Comparison of ENCODE assay signal across 10 cellular contexts in genomic region chrX:101417190-101417589, GRCh38. TPM values are rescaled to one million over a fixed set of nuclear protein-coding genes. Genes with fewer than 3 reads are reported as not detected.
DNase-seq lines count a peak whose midpoint lies in the region; TF ChIP-seq lines count a peak whose summit lies in the region.
"Had no signal": no experiment of that assay in that cellular context is flagged by ENCODE, and none has a peak within 500 bp of the region (broad histone marks: within the 10 kb centered on the region; RNA-seq: fewer than 3 reads in every experiment).

No MANE protein-coding gene starts in this region.

- H3K4me1 Mint-ChIP-seq in activated CD4-positive, alpha-beta memory T cell treated with anti-CD3 and anti-CD28 coated beads, Interleukin-2, amount 10 ng/mL, durations not matched to agents 7 days and 5 days, result peaks cover 48% of the 10 kb centered on the region

- POLR2A ChIA-PET in activated CD4-positive, alpha-beta memory T cell treated with anti-CD3 and anti-CD28 coated beads, Interleukin-2, amount 10 ng/mL, durations not matched to agents 7 days and 5 days (lab: Charles Lee), result interaction anchor here (1.4 to 2.3 kb wide), 3 partner anchors 13 to 588 kb away, joined by 3 to 10 read pairs (median 5); partner anchors contain the start of gene RPL36A

- peak overlapping the region; percentile 78 for H3K4me2 ChIP-seq in hepatocyte

- no peak overlapping the region for H3K9ac ChIP-seq in HUES48 (ENCODE audit: low read depth, low read length)

- peaks cover 14% of the 10 kb centered on the region for H3K36me3 Mint-ChIP-seq in activated CD4-positive, alpha-beta memory T cell treated with anti-CD3 and anti-CD28 coated beads, Interleukin-2, amount 10 ng/mL, durations not matched to agents 7 days and 5 days (ENCODE audit: low read depth)

- WGBS in hepatocyte (ENCODE audit: low lambda C conversion rate, missing lambda C conversion rate), result 58% methylated on average over 4 of the region's 4 CpGs
- WGBS in spleen, 5 donors, result 66 to 81% (median 71%) methylated on average over 4 of the region's 4 CpGs

- H3K9me2 ChIP-seq in hepatocyte (replicated peaks; ENCODE audit: insufficient read depth), result no peaks in the 10 kb centered on the region

- no peaks in the 10 kb centered on the region for H3K27me3 Mint-ChIP-seq in activated CD4-positive, alpha-beta memory T cell treated with anti-CD3 and anti-CD28 coated beads, Interleukin-2, amount 10 ng/mL, durations not matched to agents 7 days and 5 days

- no peaks in the 10 kb centered on the region for H3K27me3 ChIP-seq in HUES48 (ENCODE audit: control insufficient read depth, insufficient read depth, low read length)
- no peaks in the 10 kb centered on the region for H3K27me3 ChIP-seq in hepatocyte
- peaks cover 0 to 7% (median 0%) of the 10 kb centered on the region in 7 donors for H3K27me3 ChIP-seq in spleen (replicated peaks in 1 of 7)

- no peak overlapping the region for H2AFZ ChIP-seq in hepatocyte

- no peak overlapping the region for H3K27ac Mint-ChIP-seq in activated CD4-positive, alpha-beta memory T cell treated with anti-CD3 and anti-CD28 coated beads, Interleukin-2, amount 10 ng/mL, durations not matched to agents 7 days and 5 days

- H3K27ac ChIP-seq in HUES48 (ENCODE audit: low read depth, low read length) (no peak overlapping the region), hepatocyte (peak overlapping the region; percentile 97), spleen (peak overlapping the region in 6 of 8 donors; percentile 64 to 94 (median 90))

- H3K4me3 Mint-ChIP-seq in activated CD4-positive, alpha-beta memory T cell treated with anti-CD3 and anti-CD28 coated beads, Interleukin-2, amount 10 ng/mL, durations not matched to agents 7 days and 5 days, result peak overlapping the region; percentile 81

- peaks cover 22% of the 10 kb centered on the region for H3K36me3 ChIP-seq in HUES48 (ENCODE audit: control insufficient read depth, insufficient read depth, low read length)
- no peaks in the 10 kb centered on the region for H3K36me3 ChIP-seq in hepatocyte (replicated peaks; ENCODE audit: insufficient read depth, low read depth)
- H3K36me3 ChIP-seq in spleen, result peaks cover 0 to 30% (median 7%) of the 10 kb centered on the region in 6 donors

- intact Hi-C loops in spleen (cut with DNase I; ENCODE audit: low total_unique reads), result loop anchor here (5.0 kb wide), 1 partner anchor 380 kb away; no protein-coding TSS in a partner anchor

- TF ChIP-seq CTCF in hepatocyte (IDR thresholded peaks at IDR 0.05; ENCODE audit: poor library complexity), result no peak
- TF ChIP-seq CTCF in spleen (IDR thresholded peaks at IDR 0.05 in 8 of 11, conservative IDR thresholded peaks at IDR 0.05 in 3 of 11), result no peak

- H3K9me3 Mint-ChIP-seq in activated CD4-positive, alpha-beta memory T cell treated with anti-CD3 and anti-CD28 coated beads, Interleukin-2, amount 10 ng/mL, durations not matched to agents 7 days and 5 days, result no peaks in the 10 kb centered on the region

- H3K79me2 ChIP-seq in hepatocyte, result peaks cover 11% of the 10 kb centered on the region

- no peak for DNase-seq in activated CD4-positive, alpha-beta memory T cell treated with anti-CD3 and anti-CD28 coated beads, Interleukin-2, amount 10 ng/mL, durations not matched to agents 7 days and 5 days
- DNase-seq in hepatocyte (ENCODE audit: low spot score) (no peak), spleen (no peak), NCI-H146 treated with DMSO at 0.1 percent for 48 hours (lab: John Stamatoyannopoulos, UW; ENCODE audit: unreplicated experiment) (no peak), NCI-H2029 treated with DMSO at 0.1 percent for 48 hours (lab: John Stamatoyannopoulos, UW) (no peak), NCI-H446 (lab: John Stamatoyannopoulos, UW) (no peak)
- DNase-seq: NCI-H2227 treated with DMSO at 0.1 percent for 48 hours; stimulated activated CD4-positive, alpha-beta T cell treated with anti-CD3 and anti-CD28 coated beads, Interleukin-2, amount 100 ng/mL, for 48 hours had no signal

- peak in 1 of 3 donors; percentile 22 for TF ChIP-seq POLR2A in spleen (IDR thresholded peaks at IDR 0.05)

- H4K20me1 ChIP-seq in hepatocyte (ENCODE audit: insufficient read depth, poor library complexity, severe bottlenecking), result no peaks in the 10 kb centered on the region

- H3K9me3 ChIP-seq in HUES48 (ENCODE audit: control insufficient read depth, insufficient read depth, low read length) (peaks cover 26% of the 10 kb centered on the region), hepatocyte (ENCODE audit: low read depth) (no peaks in the 10 kb centered on the region), spleen (no peaks in the 10 kb centered on the region)

- H3K4me3 ChIP-seq in HUES48 (ENCODE audit: low read depth, low read length) (peak overlapping the region; percentile 71; the same call in 1 of the 2 replicates), hepatocyte (no peak overlapping the region), spleen (peak overlapping the region in 1 of 8 donors; percentile 73)

- 0 out of 2 replicates have a peak, but pooled peaks cover 5% of the 10 kb centered on the region for H3K4me1 ChIP-seq in HUES48 (ENCODE audit: control insufficient read depth, insufficient read depth, low read length)
- peaks cover 11% of the 10 kb centered on the region for H3K4me1 ChIP-seq in hepatocyte (ENCODE audit: insufficient read depth)
- H3K4me1 ChIP-seq in spleen, result peaks cover 3 to 54% (median 15%) of the 10 kb centered on the region in 6 donors

- CTCF ChIA-PET in activated CD4-positive, alpha-beta memory T cell treated with anti-CD3 and anti-CD28 coated beads, Interleukin-2, amount 10 ng/mL, durations not matched to agents 7 days and 5 days (lab: Charles Lee), result interaction anchor here (0.8 to 1.8 kb wide), 4 partner anchors 12 to 341 kb away, joined by 3 to 5 read pairs (median 4); partner anchors contain the start of gene RPL36A

RNA-seq across cellular contexts. Expression of gene HNRNPH2, which starts 9.2 kb away (rescaled TPM):
- 10 to 100 TPM; 46.2 TPM for total RNA-seq in activated CD4-positive, alpha-beta memory T cell treated with anti-CD3 and anti-CD28 coated beads, Interleukin-2, amount 10 ng/mL, durations not matched to agents 7 days and 5 days
- total RNA-seq in hepatocyte (74.4 and 76.0 TPM in 2 replicates), spleen (10 to 100 TPM; 42.9 to 74.1 (median 67.0) TPM)
- polyA plus RNA-seq in hepatocyte (103 and 112 TPM in 2 replicates), spleen (10 to 100 TPM; 34.1 to 55.3 (median 45.3) TPM)

RNA-seq across cellular contexts. Expression of gene GLA, which starts 9.5 kb away (rescaled TPM):
- total RNA-seq in activated CD4-positive, alpha-beta memory T cell treated with anti-CD3 and anti-CD28 coated beads, Interleukin-2, amount 10 ng/mL, durations not matched to agents 7 days and 5 days, result 10 to 100 TPM; 35.6 to 38.3 TPM
- total RNA-seq in hepatocyte (134 and 147 TPM in 2 replicates), spleen (10 to 100 TPM; 22.9 to 33.8 (median 31.0) TPM)
- polyA plus RNA-seq in hepatocyte (86.4 and 96.5 TPM in 2 replicates), spleen (10 to 100 TPM; 23.9 to 38.5 (median 36.6) TPM)

RNA-seq across cellular contexts. Expression of gene RPL36A, which starts 26.4 kb away (rescaled TPM):
- total RNA-seq in activated CD4-positive, alpha-beta memory T cell treated with anti-CD3 and anti-CD28 coated beads, Interleukin-2, amount 10 ng/mL, durations not matched to agents 7 days and 5 days, result 100 to 1,000 TPM; 229 to 246 TPM
- total RNA-seq in hepatocyte (2,118 and 2,358 TPM in 2 replicates), spleen (1,000 to 10,000 TPM in 3 of 7 donors, 100 to 1,000 TPM in 4; 151 to 3,237 (median 224) TPM)
- polyA plus RNA-seq in hepatocyte (245 and 263 TPM in 2 replicates), spleen (1,000 to 10,000 TPM; 4,155 to 7,329 (median 5,596) TPM)

RNA-seq across cellular contexts. Expression of gene BTK, which starts 31.2 kb away (rescaled TPM):
- under 1 TPM in 1 of 2 experiments, not detected in 1; 0.10 TPM for total RNA-seq in activated CD4-positive, alpha-beta memory T cell treated with anti-CD3 and anti-CD28 coated beads, Interleukin-2, amount 10 ng/mL, durations not matched to agents 7 days and 5 days
- total RNA-seq in hepatocyte (0.70 and 0.96 TPM in 2 replicates), spleen (100 to 1,000 TPM in 1 of 7 donors, 10 to 100 TPM in 6; 70.7 to 103 (median 81.5) TPM)
- polyA plus RNA-seq in hepatocyte (0.62 and 1.4 TPM in 2 replicates), spleen (100 to 1,000 TPM in 2 of 3 donors, 10 to 100 TPM in 1; 76.5 to 139 (median 103) TPM)
- total RNA-seq: epithelial cell of proximal tubule had no signal
